ENCODE assay signal across 10 cellular contexts in genomic region chr14:71720978-71721624, GRCh38.
A peak's percentile ranks its signal among the peaks of the same experiment; 100 is the strongest.
DNase-seq lines count a peak whose midpoint lies in the region; TF ChIP-seq lines count a peak whose summit lies in the region.
"Had no signal": no experiment of that assay in that cellular context is flagged by ENCODE, and none has a peak within 500 bp of the region (broad histone marks: within the 10 kb centered on the region; RNA-seq: fewer than 3 reads in every experiment).

No MANE protein-coding gene starts in this region.

- no peak overlapping the region for H3K4me3 Mint-ChIP-seq in activated T-helper 2 cell treated with anti-CD3 and anti-CD28 coated beads, Interferon-gamma antibody, Interleukin-2, Interleukin-4, amounts not matched to agents 10 μg/mL and 5 μg/mL and 100 μg/mL, durations not matched to agents 14 hours and 24 hours and 36 hours (ENCODE audit: low read depth)

- no peak overlapping the region for H3K27ac Mint-ChIP-seq in activated T-helper 2 cell treated with anti-CD3 and anti-CD28 coated beads, Interferon-gamma antibody, Interleukin-2, Interleukin-4, amounts not matched to agents 10 μg/mL and 5 μg/mL and 100 μg/mL, durations not matched to agents 14 hours and 24 hours and 36 hours
- H3K27ac Mint-ChIP-seq: IgD-negative memory B cell had no signal

- peaks cover 14% of the 10 kb centered on the region for H3K4me1 Mint-ChIP-seq in activated T-helper 2 cell treated with anti-CD3 and anti-CD28 coated beads, Interferon-gamma antibody, Interleukin-2, Interleukin-4, amounts not matched to agents 10 μg/mL and 5 μg/mL and 100 μg/mL, durations not matched to agents 14 hours and 24 hours and 36 hours (ENCODE audit: low read depth)
- H3K4me1 Mint-ChIP-seq: IgD-negative memory B cell had no signal

- TF ChIP-seq EP300 in tibial nerve (IDR thresholded peaks at IDR 0.05): no peak

- no peaks in the 10 kb centered on the region for H3K27me3 Mint-ChIP-seq in activated T-helper 2 cell treated with anti-CD3 and anti-CD28 coated beads, Interferon-gamma antibody, Interleukin-2, Interleukin-4, amounts not matched to agents 10 μg/mL and 5 μg/mL and 100 μg/mL, durations not matched to agents 14 hours and 24 hours and 36 hours (ENCODE audit: low read depth)
- H3K27me3 Mint-ChIP-seq: IgD-negative memory B cell had no signal

- TF ChIP-seq CTCF in GM12872 (IDR thresholded peaks at IDR 0.05; ENCODE audit: insufficient read depth, low read depth, low read length) (peak; percentile 68), tibial nerve (IDR thresholded peaks at IDR 0.05) (peak in 4 of 5 experiments; percentile 6 to 29 (median 14))

- H3K36me3 ChIP-seq in tibial nerve: peaks cover 0 to 43% (median 0%) of the 10 kb centered on the region in 3 donors

- no peak for TF ChIP-seq POLR2A in tibial nerve (IDR thresholded peaks at IDR 0.05)

- intact Hi-C loops in activated T-helper 2 cell treated with anti-CD3 and anti-CD28 coated beads, Interferon-gamma antibody, Interleukin-2, Interleukin-4, amounts not matched to agents 10 μg/mL and 5 μg/mL and 100 μg/mL, durations not matched to agents 14 hours and 24 hours and 36 hours (cut with micrococcal nuclease): no loop called here

- peaks cover 76% of the 10 kb centered on the region for H3K36me3 Mint-ChIP-seq in activated T-helper 2 cell treated with anti-CD3 and anti-CD28 coated beads, Interferon-gamma antibody, Interleukin-2, Interleukin-4, amounts not matched to agents 10 μg/mL and 5 μg/mL and 100 μg/mL, durations not matched to agents 14 hours and 24 hours and 36 hours (ENCODE audit: low read depth)

- H3K9me3 ChIP-seq in tibial nerve: no peaks in the 10 kb centered on the region
- H3K9me3 ChIP-seq: neutrophil had no signal

- H3K27me3 ChIP-seq in tibial nerve: no peaks in the 10 kb centered on the region
- H3K27me3 ChIP-seq: neutrophil had no signal

- H3K4me3 ChIP-seq in tibial nerve: no peak overlapping the region

- 78 to 92% methylated on average over 5 to 7 of the region's 9 CpGs for WGBS in tibial nerve, 2 donors

- H3K9me3 Mint-ChIP-seq in activated T-helper 2 cell treated with anti-CD3 and anti-CD28 coated beads, Interferon-gamma antibody, Interleukin-2, Interleukin-4, amounts not matched to agents 10 μg/mL and 5 μg/mL and 100 μg/mL, durations not matched to agents 14 hours and 24 hours and 36 hours: no peaks in the 10 kb centered on the region
- H3K9me3 Mint-ChIP-seq: IgD-negative memory B cell had no signal

- DNase-seq in AG20443 (ENCODE audit: low spot score) (peak; percentile 67), NCI-H446 treated with DMSO at 0.1 percent for 48 hours (lab: John Stamatoyannopoulos, UW) (peak; percentile 50), astrocyte of the hippocampus (ENCODE audit: low read depth, low spot score) (peak; percentile 83), iPS-NIHi7 (ENCODE audit: extremely low spot score) (peak; percentile 82), tibial nerve (ENCODE audit: low spot score in 2 of 2) (no peak), NCI-H1436 treated with DMSO at 0.1 percent for 48 hours (lab: John Stamatoyannopoulos, UW) (no peak)
- DNase-seq in activated T-helper 2 cell treated with anti-CD3 and anti-CD28 coated beads, Interferon-gamma antibody, Interleukin-2, Interleukin-4, amounts not matched to agents 10 μg/mL and 5 μg/mL and 100 μg/mL, durations not matched to agents 14 hours and 24 hours and 36 hours (ENCODE audit: low spot score): no peak

- peaks cover 0 to 10% (median 0%) of the 10 kb centered on the region in 4 donors for H3K4me1 ChIP-seq in tibial nerve

- H3K27ac ChIP-seq in tibial nerve: peak overlapping the region in 2 of 4 donors; percentile 43 to 57
- H3K27ac ChIP-seq: neutrophil had no signal

Comparison
In these comparisons a context has a peak if more than half of its experiments do, and no peak if none do; other contexts are left out.
1. DNase-seq: peak in AG20443 (single experiment), NCI-H446 treated with DMSO at 0.1 percent for 48 hours (single experiment), astrocyte of the hippocampus (single experiment) and iPS-NIHi7 (single experiment); none in tibial nerve (0 of 2), activated T-helper 2 cell treated with anti-CD3 and anti-CD28 coated beads, Interferon-gamma antibody, Interleukin-2, Interleukin-4, amounts not matched to agents 10 μg/mL and 5 μg/mL and 100 μg/mL, durations not matched to agents 14 hours and 24 hours and 36 hours (single experiment) and NCI-H1436 treated with DMSO at 0.1 percent for 48 hours (single experiment).